8 cellular contexts compared by ENCODE assay signal in the genomic region with DNA sequence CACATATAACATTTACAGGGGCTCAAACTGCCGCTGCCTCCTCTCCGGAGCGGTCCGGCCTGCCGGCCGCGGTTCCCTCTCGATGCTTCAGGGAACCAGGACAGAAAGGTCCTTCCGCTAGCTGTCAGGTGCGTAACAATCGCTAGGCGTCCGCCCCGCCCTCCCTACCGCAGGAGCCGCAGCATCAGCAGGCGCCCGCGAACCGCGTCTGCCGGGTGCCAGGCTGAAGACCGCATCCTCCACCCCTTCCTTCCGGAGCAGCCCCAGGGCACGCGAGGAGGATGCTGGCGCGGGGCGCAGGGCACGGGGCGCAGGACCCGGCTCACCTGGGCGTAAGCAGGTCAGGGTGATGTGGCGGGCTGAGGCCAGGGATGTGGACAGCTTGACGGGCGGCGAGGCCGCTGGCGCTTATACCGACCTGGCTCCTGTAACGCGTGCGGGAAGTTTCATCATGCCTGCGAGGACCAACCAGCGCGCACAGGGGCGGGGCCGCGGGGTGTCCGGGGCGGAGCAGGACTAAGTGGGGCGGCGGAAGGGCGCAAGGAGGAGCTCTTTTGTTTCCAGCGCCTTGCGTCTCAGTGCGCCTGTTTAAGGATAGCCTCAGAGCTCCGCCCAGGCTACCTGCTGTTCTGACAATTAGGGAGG. TPM values are rescaled to one million over a fixed set of nuclear protein-coding genes. Genes with fewer than 3 reads are reported as not detected.
DNase-seq lines count a peak whose midpoint lies in the region; ATAC-seq and TF ChIP-seq lines count a peak whose summit lies in the region.

A gene with protein sequence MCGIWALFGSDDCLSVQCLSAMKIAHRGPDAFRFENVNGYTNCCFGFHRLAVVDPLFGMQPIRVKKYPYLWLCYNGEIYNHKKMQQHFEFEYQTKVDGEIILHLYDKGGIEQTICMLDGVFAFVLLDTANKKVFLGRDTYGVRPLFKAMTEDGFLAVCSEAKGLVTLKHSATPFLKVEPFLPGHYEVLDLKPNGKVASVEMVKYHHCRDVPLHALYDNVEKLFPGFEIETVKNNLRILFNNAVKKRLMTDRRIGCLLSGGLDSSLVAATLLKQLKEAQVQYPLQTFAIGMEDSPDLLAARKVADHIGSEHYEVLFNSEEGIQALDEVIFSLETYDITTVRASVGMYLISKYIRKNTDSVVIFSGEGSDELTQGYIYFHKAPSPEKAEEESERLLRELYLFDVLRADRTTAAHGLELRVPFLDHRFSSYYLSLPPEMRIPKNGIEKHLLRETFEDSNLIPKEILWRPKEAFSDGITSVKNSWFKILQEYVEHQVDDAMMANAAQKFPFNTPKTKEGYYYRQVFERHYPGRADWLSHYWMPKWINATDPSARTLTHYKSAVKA (minus strand): TSS at position 384 of the 645 bp plus-strand sequence. CDS start 3,252 bp downstream, outside the sequence.

- no peak within 1 kb of the TSS for H3K27ac ChIP-seq in temporal lobe (ENCODE audit: low read depth, low read length)

- peak; percentile 80 for DNase-seq in GM04504 (ENCODE audit: low read depth)
- peak; percentile 84 for DNase-seq in HFFc6
- DNase-seq in NCI-H1048 (lab: John Stamatoyannopoulos, UW) = peak; percentile 89
- DNase-seq in glomerular endothelial cell (ENCODE audit: extremely low read depth, low read depth, low spot score) = peak; percentile 16
- DNase-seq in occipital lobe (lab: John Stamatoyannopoulos, UW) = peak; percentile 94

- no peaks in the 10 kb centered on the region for H3K36me3 Mint-ChIP-seq in HFFc6 (ENCODE audit: low read depth)
- peaks cover 8% of the 10 kb centered on the region for H3K36me3 Mint-ChIP-seq in activated naive CD4-positive, alpha-beta T cell treated with anti-CD3 and anti-CD28 coated beads, Interleukin-2, amount 50 U/mL, for 24 hours

- H3K27me3 Mint-ChIP-seq in HFFc6 (ENCODE audit: insufficient read depth) = no peaks in the 10 kb centered on the region; the same call in none of the 2 replicates
- no peaks in the 10 kb centered on the region for H3K27me3 Mint-ChIP-seq in activated naive CD4-positive, alpha-beta T cell treated with anti-CD3 and anti-CD28 coated beads, Interleukin-2, amount 50 U/mL, for 24 hours

- peak; percentile 100 for ATAC-seq in SK-N-SH treated with all-trans-retinoic acid at 6 μM for 48 hours

- peak within 1 kb of the TSS; percentile 73 for H3K27ac Mint-ChIP-seq in HFFc6
- peak within 1 kb of the TSS; percentile 93 for H3K27ac Mint-ChIP-seq in activated naive CD4-positive, alpha-beta T cell treated with anti-CD3 and anti-CD28 coated beads, Interleukin-2, amount 50 U/mL, for 24 hours

- H3K4me3 Mint-ChIP-seq in HFFc6 = peak within 1 kb of the TSS; percentile 90
- peak within 1 kb of the TSS; percentile 94 for H3K4me3 Mint-ChIP-seq in activated naive CD4-positive, alpha-beta T cell treated with anti-CD3 and anti-CD28 coated beads, Interleukin-2, amount 50 U/mL, for 24 hours

- no peaks in the 10 kb centered on the region for H3K9me3 Mint-ChIP-seq in HFFc6
- no peaks in the 10 kb centered on the region for H3K9me3 Mint-ChIP-seq in activated naive CD4-positive, alpha-beta T cell treated with anti-CD3 and anti-CD28 coated beads, Interleukin-2, amount 50 U/mL, for 24 hours

- H3K4me1 Mint-ChIP-seq in HFFc6 (ENCODE audit: low read depth) = peaks cover 14% of the 10 kb centered on the region
- H3K4me1 Mint-ChIP-seq in activated naive CD4-positive, alpha-beta T cell treated with anti-CD3 and anti-CD28 coated beads, Interleukin-2, amount 50 U/mL, for 24 hours = peaks cover 31% of the 10 kb centered on the region

- TF ChIP-seq CTCF in HFFc6 (IDR thresholded peaks at IDR 0.05) = 0 out of 2 replicates have a peak, but pooled peaks have one; percentile 19

TF ChIP-seq in SK-N-SH treated with all-trans-retinoic acid at 6 μM for 48 hours, 23 proteins besides CTCF, POLR2A, EP300 and RAD21:
- TF ChIP-seq ZNF8 (CRISPR knock-in tag; IDR thresholded peaks at IDR 0.05) (no peak), ZNF70 (CRISPR knock-in tag; IDR thresholded peaks at IDR 0.05) (peak; percentile 50; the same call in 1 of the 2 replicates), ZFP3 (CRISPR knock-in tag; IDR thresholded peaks at IDR 0.05) (0 out of 2 replicates have a peak, but pooled peaks have one; percentile 50), ISL1 (CRISPR knock-in tag; IDR thresholded peaks at IDR 0.05) (no peak), PPARA (CRISPR knock-in tag; IDR thresholded peaks at IDR 0.05; ENCODE audit: borderline replicate concordance) (no peak), ESRRG (CRISPR knock-in tag; IDR thresholded peaks at IDR 0.05) (no peak), ZNF565 (CRISPR knock-in tag; conservative IDR thresholded peaks at IDR 0.05; ENCODE audit: low read depth) (no peak), GLIS3 (CRISPR knock-in tag; IDR thresholded peaks at IDR 0.05) (no peak)
- TF ChIP-seq, protein P1, sequence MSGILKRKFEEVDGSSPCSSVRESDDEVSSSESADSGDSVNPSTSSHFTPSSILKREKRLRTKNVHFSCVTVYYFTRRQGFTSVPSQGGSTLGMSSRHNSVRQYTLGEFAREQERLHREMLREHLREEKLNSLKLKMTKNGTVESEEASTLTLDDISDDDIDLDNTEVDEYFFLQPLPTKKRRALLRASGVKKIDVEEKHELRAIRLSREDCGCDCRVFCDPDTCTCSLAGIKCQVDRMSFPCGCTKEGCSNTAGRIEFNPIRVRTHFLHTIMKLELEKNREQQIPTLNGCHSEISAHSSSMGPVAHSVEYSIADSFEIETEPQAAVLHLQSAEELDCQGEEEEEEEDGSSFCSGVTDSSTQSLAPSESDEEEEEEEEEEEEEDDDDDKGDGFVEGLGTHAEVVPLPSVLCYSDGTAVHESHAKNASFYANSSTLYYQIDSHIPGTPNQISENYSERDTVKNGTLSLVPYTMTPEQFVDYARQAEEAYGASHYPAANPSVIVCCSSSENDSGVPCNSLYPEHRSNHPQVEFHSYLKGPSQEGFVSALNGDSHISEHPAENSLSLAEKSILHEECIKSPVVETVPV (CRISPR knock-in tag; IDR thresholded peaks at IDR 0.05) = peak; percentile 19; the same call in 1 of the 2 replicates

RNA-seq across cellular contexts. Expression of the gene that starts here (rescaled TPM):
- 10 to 100 TPM; 28.6 to 44.6 (median 30.6) TPM for total RNA-seq in HFFc6 (2021; fragmentation: NEBNext Ultra II Directional; extraction: Animal tissue kit (Norgen Biotek cat#: 25700))
- total RNA-seq in glomerular endothelial cell = 5.5 and 21.2 TPM in 2 replicates
- total RNA-seq in occipital lobe = 31.8 TPM
- 47.9 TPM for total RNA-seq in temporal lobe

Comparison
In these comparisons a context has a peak if more than half of its experiments do, and no peak if none do; other contexts are left out.
1. DNase-seq: peak in every context shown above with its lines; median percentile 94 in occipital lobe; 89 in NCI-H1048; 84 in HFFc6; 80 in GM04504; 16 in glomerular endothelial cell.